ENCODE assay signal across 19 cellular contexts in the genomic region with DNA sequence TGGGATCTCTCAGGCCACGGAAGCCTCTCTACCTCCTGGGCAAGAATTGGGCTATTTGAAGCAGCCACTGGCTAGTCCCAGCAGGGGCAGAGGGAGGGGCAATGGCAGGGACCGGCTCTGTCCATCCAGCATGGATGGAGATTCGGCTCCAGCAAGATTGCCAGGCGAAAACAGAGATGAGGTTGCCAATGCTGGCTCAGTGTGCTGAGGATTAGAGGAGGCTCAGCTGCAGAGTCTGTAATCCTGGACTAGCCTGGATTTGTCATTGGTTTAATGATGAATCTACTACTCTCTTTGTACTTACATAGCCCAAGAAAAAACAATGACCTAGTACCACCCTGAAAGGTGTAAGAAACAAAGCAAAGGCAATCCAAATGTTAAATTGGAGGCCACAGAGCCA.
A peak's percentile ranks its signal among the peaks of the same experiment; 100 is the strongest.
DNase-seq lines count a peak whose midpoint lies in the region; ATAC-seq and TF ChIP-seq lines count a peak whose summit lies in the region.
"Had no signal": no experiment of that assay in that cellular context is flagged by ENCODE, and none has a peak within 500 bp of the region (broad histone marks: within the 10 kb centered on the region; RNA-seq: fewer than 3 reads in every experiment).

No MANE protein-coding gene starts in this region.

- no peaks in the 10 kb centered on the region for H3K4me1 ChIP-seq in gastroesophageal sphincter
- H3K4me1 ChIP-seq in skeletal muscle tissue (ENCODE audit: control insufficient read depth in 3 of 3, insufficient read depth in 3 of 3, low read length in 3 of 3): peaks cover 38 to 57% (median 50%) of the 10 kb centered on the region in 3 donors

- H3K36me3 ChIP-seq in MG63 (no peaks in the 10 kb centered on the region), WERI-Rb-1 (no peaks in the 10 kb centered on the region), gastroesophageal sphincter (no peaks in the 10 kb centered on the region), skeletal muscle tissue (ENCODE audit: control insufficient read depth in 3 of 3, insufficient read depth in 3 of 3, low read length in 3 of 3) (no peaks in the 10 kb centered on the region)
- H3K36me3 ChIP-seq: cardiac muscle cell, sigmoid colon had no signal

- no peak overlapping the region for H3K9ac ChIP-seq in skeletal muscle tissue (ENCODE audit: low read depth in 1 of 3, low read length in 3 of 3)
- H3K9ac ChIP-seq: parathyroid adenoma had no signal

- H3K4me3 ChIP-seq in MG63 (no peak overlapping the region), WERI-Rb-1 (ENCODE audit: low read depth, low read length) (no peak overlapping the region), gastroesophageal sphincter (no peak overlapping the region), skeletal muscle tissue (ENCODE audit: low read length in 3 of 3) (no peak overlapping the region)
- H3K4me3 ChIP-seq: cardiac muscle cell, dorsolateral prefrontal cortex, sigmoid colon had no signal

- no peaks in the 10 kb centered on the region for H3K27me3 ChIP-seq in MG63
- H3K27me3 ChIP-seq in WERI-Rb-1 (ENCODE audit: insufficient read depth, low read depth, severe bottlenecking): no peaks in the 10 kb centered on the region
- no peaks in the 10 kb centered on the region for H3K27me3 ChIP-seq in gastroesophageal sphincter
- H3K27me3 ChIP-seq in skeletal muscle tissue (ENCODE audit: control insufficient read depth in 3 of 3, insufficient read depth in 3 of 3, low read length in 3 of 3): no peaks in the 10 kb centered on the region
- H3K27me3 ChIP-seq: cardiac muscle cell, foreskin keratinocyte, sigmoid colon had no signal

- H3K9me3 ChIP-seq in MG63: no peaks in the 10 kb centered on the region
- no peaks in the 10 kb centered on the region for H3K9me3 ChIP-seq in WERI-Rb-1 (ENCODE audit: severe bottlenecking)
- no peaks in the 10 kb centered on the region for H3K9me3 ChIP-seq in gastroesophageal sphincter
- no peaks in the 10 kb centered on the region for H3K9me3 ChIP-seq in skeletal muscle tissue (ENCODE audit: control insufficient read depth in 3 of 3, low read length in 3 of 3)
- H3K9me3 ChIP-seq: sigmoid colon had no signal

- H3K27ac ChIP-seq in WERI-Rb-1 (peak overlapping the region; percentile 76), gastroesophageal sphincter (peak overlapping the region in 3 of 4 donors; percentile 11 to 52 (median 49)), skeletal muscle tissue (ENCODE audit: low read depth, low read length) (peak overlapping the region; percentile 38)
- H3K27ac ChIP-seq: cardiac muscle cell, foreskin keratinocyte, parathyroid adenoma had no signal

- no peak for ATAC-seq in gastroesophageal sphincter
- ATAC-seq: activated T-cell treated with anti-CD3 and anti-CD28 coated beads, Interleukin-2, amount 50 U/mL, for 4 hours; natural killer cell treated with Interleukin-12 subunit alpha and Interleukin-12 subunit beta and Interleukin-15 and Interleukin-18, amount 100 ng/mL, for 72 hours had no signal

- no peak for TF ChIP-seq EP300 in gastroesophageal sphincter (IDR thresholded peaks at IDR 0.05)

- TF ChIP-seq CTCF in WERI-Rb-1 (IDR thresholded peaks at IDR 0.05; ENCODE audit: low read depth, low read length): no peak
- TF ChIP-seq CTCF in gastroesophageal sphincter (IDR thresholded peaks at IDR 0.05): no peak

- 77 to 86% methylated on average over 3 of the region's 4 CpGs for WGBS in gastroesophageal sphincter (ENCODE audit: low coverage in 1 of 2), 2 donors

- DNase-seq in MG63: peak; percentile 64
- peak; percentile 85 for DNase-seq in WERI-Rb-1
- no peak for DNase-seq in DMS153 treated with DMSO at 0.1 percent for 48 hours (lab: John Stamatoyannopoulos, UW; ENCODE audit: unreplicated experiment)
- DNase-seq in NCI-H446 (lab: John Stamatoyannopoulos, UW): no peak
- no peak for DNase-seq in activated CD4-positive, alpha-beta T cell treated with anti-CD3 and anti-CD28 coated beads, Interleukin-2, amount 50 U/mL, for 1 hour
- DNase-seq in activated CD4-positive, alpha-beta T cell treated with anti-CD3 and anti-CD28 coated beads, Interleukin-2, amount 50 U/mL, for 48 hours: no peak
- DNase-seq: activated naive CD4-positive, alpha-beta T cell treated with anti-CD3 and anti-CD28 coated beads for 36 hours; activated T-cell treated with anti-CD3 and anti-CD28 coated beads, Interleukin-2, amount 50 U/mL, for 4 hours; DMS 273 treated with DMSO at 0.1 percent for 48 hours; H7; NCI-H1417; sigmoid colon had no signal

- TF ChIP-seq POLR2A in gastroesophageal sphincter (IDR thresholded peaks at IDR 0.05): no peak

Comparison
In these comparisons a context has a peak if more than half of its experiments do, and no peak if none do; other contexts are left out.
1. DNase-seq: peak in MG63 (single experiment) and WERI-Rb-1 (single experiment); none in DMS153 treated with DMSO at 0.1 percent for 48 hours (single experiment), NCI-H446 (0 of 2), activated CD4-positive, alpha-beta T cell treated with anti-CD3 and anti-CD28 coated beads, Interleukin-2, amount 50 U/mL, for 1 hour (single experiment) and activated CD4-positive, alpha-beta T cell treated with anti-CD3 and anti-CD28 coated beads, Interleukin-2, amount 50 U/mL, for 48 hours (0 of 2).
2. Peak in every context shown above with its lines, with median percentiles within 50 percentile points of each other: H3K27ac ChIP-seq.